Comparison of ENCODE assay signal across 8 cellular contexts in the genomic region with DNA sequence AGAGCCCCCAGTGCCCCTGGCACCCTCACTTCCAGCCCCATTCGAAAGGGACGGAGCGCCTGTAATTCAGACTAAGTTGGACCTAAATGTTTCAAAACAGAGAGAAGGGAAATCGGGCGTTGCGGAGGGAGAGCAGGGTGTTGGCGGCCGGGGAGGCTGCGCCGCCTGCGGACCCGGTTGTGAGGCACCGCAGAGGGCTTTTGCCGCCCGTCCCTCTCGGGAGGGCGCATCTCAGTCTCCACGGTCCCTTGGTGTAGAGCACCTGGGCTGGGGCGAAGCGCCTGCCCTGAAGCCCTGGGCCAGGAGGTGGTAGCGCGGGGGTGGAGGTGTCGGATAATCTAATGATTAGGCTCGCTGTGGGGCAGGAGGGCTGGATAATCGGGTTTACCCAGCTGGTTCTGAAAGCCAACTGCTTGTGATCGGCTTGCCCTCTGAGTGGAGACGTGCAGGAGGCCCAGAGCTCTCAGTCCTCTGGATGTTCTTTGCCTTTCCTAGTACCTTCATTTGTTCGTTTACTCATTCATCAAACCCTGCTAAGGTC. TPM values are rescaled to one million over a fixed set of nuclear protein-coding genes. Genes with fewer than 3 reads are reported as not detected.
DNase-seq lines count a peak whose midpoint lies in the region; ATAC-seq, FAIRE-seq and TF ChIP-seq lines count a peak whose summit lies in the region.

No MANE protein-coding gene starts in this region.

- intact Hi-C loops in IMR-90 (cut with micrococcal nuclease) (loop anchor here (2.0 kb wide), 3 partner anchors 61 to 249 kb away; no protein-coding TSS in a partner anchor), endothelial cell of umbilical vein (cut with micrococcal nuclease) (loop anchor here (2.0 kb wide), 5 partner anchors 63 to 173 kb away; no protein-coding TSS in a partner anchor)

- peaks cover 17 to 29% of the 10 kb centered on the region in 2 experiments; a peak in 3 of 4 replicates for H3K79me1 ChIP-seq in IMR-90 (ENCODE audit: low read depth in 1 of 2, low read length in 2 of 2)

- CTCF ChIA-PET in IMR-90 (lab: Yijun Ruan, JAX) (interaction anchor here (0.8 to 1.3 kb wide), 3 partner anchors 42 to 240 kb away, joined by 3 to 4 read pairs (median 3); no protein-coding TSS in a partner anchor), endothelial cell of umbilical vein (lab: Charles Lee) (interaction anchor here (0.6 to 3.8 kb wide), 15 partner anchors 12 to 255 kb away, joined by 3 to 25 read pairs (median 3); no protein-coding TSS in a partner anchor)

- POLR2A ChIA-PET in IMR-90 (lab: Charles Lee; ENCODE audit: unreplicated experiment): interaction anchor here (0.6 kb wide), 1 partner anchor 49 kb away, joined by 3 read pairs; no protein-coding TSS in a partner anchor
- POLR2A ChIA-PET in endothelial cell of umbilical vein (lab: Charles Lee): interaction anchor here (1.2 kb wide), 1 partner anchor 86 kb away, joined by 4 read pairs; no protein-coding TSS in a partner anchor

- H2BK15ac ChIP-seq in IMR-90 (ENCODE audit: low read depth, low read length): no peak overlapping the region

- peak overlapping the region; percentile 46 for H2AK9ac ChIP-seq in IMR-90 (replicated peaks; ENCODE audit: low read depth, low read length, poor library complexity)

- H2BK20ac ChIP-seq in IMR-90 (ENCODE audit: low read depth, low read length): no peak overlapping the region

- WGBS in IMR-90 (ENCODE audit: extremely low coverage in 2 of 2, insufficient read length in 1 of 2), 2 experiments: 0% methylated on average over 10 of the region's 28 CpGs; no CpG with 5 or more reads in 1 of the 2 experiments

- TF ChIP-seq CTCF in IMR-90 (conservative IDR thresholded peaks at IDR 0.05; ENCODE audit: low read depth, low read length): no peak
- TF ChIP-seq CTCF in endothelial cell of umbilical vein (IDR thresholded peaks at IDR 0.05; ENCODE audit: extremely low read depth in 1 of 2, insufficient read depth in 1 of 2, low read depth in 1 of 2, low read length in 2 of 2): peak in 1 of 2 donors; percentile 10

- in situ Hi-C loops in IMR-90 (cut with MboI; ENCODE audit: low sequenced_read_pairs): no loop called here

- ATAC-seq in IMR-90 (ENCODE audit: low read depth): peak; percentile 2; the same call in 1 of the 2 replicates
- ATAC-seq in GM21619 (IDR thresholded peaks at IDR 0.05; ENCODE audit: unreplicated experiment): no peak

- H3K27me3 ChIP-seq in IMR-90 (ENCODE audit: control insufficient read depth, insufficient read depth, low read length) (peaks cover 8% of the 10 kb centered on the region), endothelial cell of umbilical vein (ENCODE audit: control insufficient read depth in 2 of 2, insufficient read depth in 2 of 2, low read length in 2 of 2) (peaks cover 14 to 27% of the 10 kb centered on the region in 2 experiments), muscle layer of colon (ENCODE audit: control insufficient read depth in 1 of 2, insufficient read depth in 2 of 2, low read length in 2 of 2) (no peaks in the 10 kb centered on the region)

- peak overlapping the region; percentile 68; the same call in 1 of the 2 replicates for H3K23ac ChIP-seq in IMR-90 (ENCODE audit: low read depth, low read length)

- H3K79me2 ChIP-seq in endothelial cell of umbilical vein (ENCODE audit: control insufficient read depth, insufficient read depth, low read length): peaks cover 40% of the 10 kb centered on the region

- H3K56ac ChIP-seq in IMR-90 (ENCODE audit: extremely low read depth, insufficient read depth, low read length): 0 out of 2 replicates have a peak overlapping the region, but pooled peaks have one; percentile 0

- H3K4ac ChIP-seq in IMR-90 (ENCODE audit: low read depth, low read length): 0 out of 2 replicates have a peak overlapping the region, but pooled peaks have one; percentile 10

- no peak overlapping the region for H3K18ac ChIP-seq in IMR-90 (ENCODE audit: low read depth, low read length)

- no peaks in the 10 kb centered on the region for H3K36me3 ChIP-seq in IMR-90 (ENCODE audit: control insufficient read depth, insufficient read depth, low read length)
- H3K36me3 ChIP-seq in endothelial cell of umbilical vein (ENCODE audit: control insufficient read depth in 2 of 2, extremely low read depth in 1 of 2, insufficient read depth in 2 of 2, low read length in 2 of 2): no peaks in the 10 kb centered on the region
- no peaks in the 10 kb centered on the region for H3K36me3 ChIP-seq in muscle layer of colon (ENCODE audit: insufficient read depth, low read length)

- H3K4me2 ChIP-seq in IMR-90 (ENCODE audit: low read depth, low read length) (peak overlapping the region; percentile 93), endothelial cell of umbilical vein (ENCODE audit: insufficient read depth, low read length) (peak overlapping the region; percentile 85)

- DNase-seq in NCI-H1092 treated with DMSO at 0.1 percent for 48 hours (lab: John Stamatoyannopoulos, UW) (peak; percentile 77), NCI-H1092 (lab: John Stamatoyannopoulos, UW) (no peak), IMR-90 (peak; percentile 18), endothelial cell of umbilical vein (ENCODE audit: low read depth, low spot score) (no peak)
- peak; percentile 27 to 30 for DNase-seq in activated CD4-positive, alpha-beta T cell treated with anti-CD3 and anti-CD28 coated beads, Interleukin-2, amount 50 U/mL, for 48 hours
- DNase-seq in stimulated activated naive CD4-positive, alpha-beta T cell treated with Interleukin-2 at 50 U/mL for 16 hours (lab: John Stamatoyannopoulos, UW): peak; percentile 23

- no peak overlapping the region for H2AK5ac ChIP-seq in IMR-90 (ENCODE audit: low read depth, low read length)

- H4K91ac ChIP-seq in IMR-90 (ENCODE audit: insufficient read depth, low read depth, low read length): no peak overlapping the region; the same call in 1 of the 2 replicates

- no peak for FAIRE-seq in endothelial cell of umbilical vein (lab: Jason Lieb, UNC)

- H2AFZ ChIP-seq in IMR-90 (replicated peaks; ENCODE audit: low read length, poor library complexity): peak overlapping the region; percentile 99
- H2AFZ ChIP-seq in endothelial cell of umbilical vein (ENCODE audit: low read depth, low read length): peak overlapping the region; percentile 86

- H3K27ac ChIP-seq in IMR-90 (ENCODE audit: insufficient read depth, low read length): peak overlapping the region; percentile 71
- peak overlapping the region; percentile 72 for H3K27ac ChIP-seq in endothelial cell of umbilical vein (ENCODE audit: insufficient read depth, low read depth, low read length)
- peak overlapping the region; percentile 92 for H3K27ac ChIP-seq in muscle layer of colon (ENCODE audit: low read depth, low read length)

- TF ChIP-seq POLR2A in IMR-90 (IDR thresholded peaks at IDR 0.05; ENCODE audit: low read depth, low read length): no peak
- TF ChIP-seq POLR2A in endothelial cell of umbilical vein (IDR thresholded peaks at IDR 0.05; ENCODE audit: low read depth, low read length): no peak

- dilution Hi-C loops in IMR-90 (cut with HindIII; ENCODE audit: low sequenced_read_pairs, unreplicated experiment): no loop called here
- dilution Hi-C loops in endothelial cell of umbilical vein (cut with MboI; ENCODE audit: extremely low pct_ligation_motif_present, low sequenced_read_pairs): no loop called here

- no peak overlapping the region for H4K8ac ChIP-seq in IMR-90 (ENCODE audit: low read depth in 2 of 2, low read length in 2 of 2)

- H3K9me1 ChIP-seq in IMR-90 (ENCODE audit: insufficient read depth, low read length) (peaks cover 3% of the 10 kb centered on the region; the same call in 1 of the 2 replicates), endothelial cell of umbilical vein (replicated peaks; ENCODE audit: control insufficient read depth, extremely low read depth, insufficient read depth, low read length) (no peaks in the 10 kb centered on the region)

- peak overlapping the region; percentile 5; the same call in 1 of the 2 replicates for H3K14ac ChIP-seq in IMR-90 (replicated peaks; ENCODE audit: low read depth, low read length)

- BruUV-seq in IMR-90 (replicated peaks; lab: Mats Ljungman, UMichigan) (no TSS peak), endothelial cell of umbilical vein (replicated peaks; lab: Mats Ljungman, UMichigan) (no TSS peak)

- peaks cover 4% of the 10 kb centered on the region for H3K4me1 ChIP-seq in IMR-90 (ENCODE audit: control insufficient read depth, insufficient read depth, low read length)
- H3K4me1 ChIP-seq in endothelial cell of umbilical vein (ENCODE audit: control insufficient read depth, extremely low read depth, insufficient read depth, low read length): peaks cover 13% of the 10 kb centered on the region
- H3K4me1 ChIP-seq in muscle layer of colon (ENCODE audit: insufficient read depth, low read length): peaks cover 38% of the 10 kb centered on the region

- no peaks in the 10 kb centered on the region for H3K9me3 ChIP-seq in IMR-90 (ENCODE audit: control insufficient read depth, insufficient read depth, low read length)
- no peaks in the 10 kb centered on the region for H3K9me3 ChIP-seq in endothelial cell of umbilical vein (replicated peaks; ENCODE audit: control insufficient read depth, insufficient read depth, low read length)
- no peaks in the 10 kb centered on the region for H3K9me3 ChIP-seq in muscle layer of colon (ENCODE audit: low read length)

- H4K5ac ChIP-seq in IMR-90 (ENCODE audit: low read depth, low read length): no peak overlapping the region

- H4K20me1 ChIP-seq in IMR-90 (ENCODE audit: insufficient read depth, low read length) (no peaks in the 10 kb centered on the region), endothelial cell of umbilical vein (replicated peaks; ENCODE audit: control insufficient read depth, extremely low read depth, insufficient read depth, low read length) (no peaks in the 10 kb centered on the region)

- peak overlapping the region; percentile 59 for H2BK5ac ChIP-seq in IMR-90 (ENCODE audit: low read depth, low read length, poor library complexity, severe bottlenecking)

- H2BK120ac ChIP-seq in IMR-90 (ENCODE audit: low read depth, low read length): 0 out of 2 replicates have a peak overlapping the region, but pooled peaks have one; percentile 11

- TF ChIP-seq RAD21 in IMR-90 (IDR thresholded peaks at IDR 0.05; ENCODE audit: low read length): 0 out of 2 replicates have a peak, but pooled peaks have one; percentile 4

- H3K9ac ChIP-seq in IMR-90 (ENCODE audit: low read depth, low read length) (peak overlapping the region; percentile 60), endothelial cell of umbilical vein (replicated peaks; ENCODE audit: extremely low read depth, insufficient read depth, low read length) (peak overlapping the region; percentile 87), muscle layer of colon (ENCODE audit: low read length) (peak overlapping the region; percentile 83)

- H3K4me3 ChIP-seq in IMR-90 (ENCODE audit: insufficient read depth, low read depth, low read length): peak overlapping the region; percentile 93
- H3K4me3 ChIP-seq in endothelial cell of umbilical vein (replicated peaks in 1 of 3; ENCODE audit: insufficient read depth in 1 of 3, low read depth in 1 of 3, low read length in 3 of 3): peak overlapping the region; percentile 77 to 85 (median 78)
- peak overlapping the region; percentile 88 to 93 for H3K4me3 ChIP-seq in muscle layer of colon (ENCODE audit: low read depth in 1 of 2, low read length in 2 of 2)

RNA-seq across cellular contexts. Expression of a gene that starts 0.9 kb away (rescaled TPM):
- total RNA-seq in IMR-90 (2012; rRNA removed): 5.4 and 10.3 TPM in 2 replicates
- 3.5 and 4.8 TPM in 2 replicates for polyA plus RNA-seq in IMR-90 (2012; rRNA removed)
- 0.53 and 1.7 TPM in 2 replicates for polyA plus RNA-seq in IMR-90 (2012; cell fraction: cytosol; rRNA removed)
- polyA plus RNA-seq in IMR-90 (2012; cell fraction: nucleus; rRNA removed; ENCODE audit: low replicate concordance): 1.3 and 12.2 TPM in 2 replicates
- 25.3 and 32.0 TPM in 2 replicates for total RNA-seq in endothelial cell of umbilical vein
- 6.9 and 10.2 TPM in 2 replicates for polyA plus RNA-seq in endothelial cell of umbilical vein
- polyA plus RNA-seq in endothelial cell of umbilical vein (2011; cell fraction: cytosol; rRNA removed): 8.3 and 10.3 TPM in 2 replicates
- polyA plus RNA-seq in endothelial cell of umbilical vein (2011; cell fraction: nucleus; rRNA removed): 38.1 and 48.2 TPM in 2 replicates
- 29.4 and 33.0 TPM in 2 replicates for polyA plus RNA-seq in endothelial cell of umbilical vein (2012)
- polyA minus RNA-seq in endothelial cell of umbilical vein: 32.4 and 50.8 TPM in 2 replicates
- 9.0 TPM for polyA minus RNA-seq in endothelial cell of umbilical vein (2011; cell fraction: cytosol; rRNA and poly(A)+ RNA removed)
- polyA minus RNA-seq in endothelial cell of umbilical vein (2011; cell fraction: nucleus; rRNA and poly(A)+ RNA removed): 85.5 and 131 TPM in 2 replicates

Comparison
In these comparisons a context has a peak if more than half of its experiments do, and no peak if none do; other contexts are left out.
1. DNase-seq: peak in NCI-H1092 treated with DMSO at 0.1 percent for 48 hours (single experiment), IMR-90 (single experiment), activated CD4-positive, alpha-beta T cell treated with anti-CD3 and anti-CD28 coated beads, Interleukin-2, amount 50 U/mL, for 48 hours (2 of 2) and stimulated activated naive CD4-positive, alpha-beta T cell treated with Interleukin-2 at 50 U/mL for 16 hours (single experiment); none in NCI-H1092 (single experiment) and endothelial cell of umbilical vein (single experiment).
2. Peak in every context shown above with its lines, with median percentiles within 50 percentile points of each other: H3K27ac ChIP-seq, H3K4me3 ChIP-seq and H3K9ac ChIP-seq.